Comparison of ENCODE assay signal across 21 cellular contexts in genomic region chr9:19553441-19553840, GRCh38.
DNase-seq lines count a peak whose midpoint lies in the region; ATAC-seq, FAIRE-seq and TF ChIP-seq lines count a peak whose summit lies in the region.
"Had no signal": no experiment of that assay in that cellular context is flagged by ENCODE, and none has a peak within 500 bp of the region (broad histone marks: within the 10 kb centered on the region; RNA-seq: fewer than 3 reads in every experiment).

No MANE protein-coding gene starts in this region.

- H3K4me3 Mint-ChIP-seq in natural killer cell treated with Interleukin-12 subunit alpha and Interleukin-12 subunit beta and Interleukin-15 and Interleukin-18, amount 100 ng/mL, for 72 hours = no peak overlapping the region
- H3K4me3 Mint-ChIP-seq: CD14-positive monocyte; CD4-positive, alpha-beta memory T cell; GM23338 had no signal

- peaks cover 3% of the 10 kb centered on the region for H3K9me3 Mint-ChIP-seq in natural killer cell treated with Interleukin-12 subunit alpha and Interleukin-12 subunit beta and Interleukin-15 and Interleukin-18, amount 100 ng/mL, for 72 hours

- H3K4me3 ChIP-seq in WERI-Rb-1 (ENCODE audit: low read depth, low read length) (no peak overlapping the region), dorsolateral prefrontal cortex (no peak overlapping the region)
- H3K4me3 ChIP-seq: GM23338 had no signal

- DNase-seq in NCI-H69 (lab: John Stamatoyannopoulos, UW) (peak; percentile 16), WERI-Rb-1 (no peak), dorsolateral prefrontal cortex (no peak), RCC 7860 (ENCODE audit: low spot score) (no peak)
- no peak for DNase-seq in natural killer cell treated with Interleukin-12 subunit alpha and Interleukin-12 subunit beta and Interleukin-15 and Interleukin-18, amount 100 ng/mL, for 72 hours (ENCODE audit: low spot score)
- DNase-seq: ACHN; CD4-positive, alpha-beta memory T cell; DMS153; DMS79; GDM1; HCEC 1CT; IMR-90 had no signal

- no peak for ATAC-seq in natural killer cell treated with Interleukin-12 subunit alpha and Interleukin-12 subunit beta and Interleukin-15 and Interleukin-18, amount 100 ng/mL, for 72 hours
- no peak for ATAC-seq in HG03432 (IDR thresholded peaks at IDR 0.05; ENCODE audit: unreplicated experiment)
- ATAC-seq: GM23338 had no signal

- FAIRE-seq in RCC 7860 (lab: Jason Lieb, UNC) = no peak
- FAIRE-seq: A204.1, GM12892, GM18507, H54, HTR-8/SVneo had no signal

- TF ChIP-seq CTCF in WERI-Rb-1 (IDR thresholded peaks at IDR 0.05; ENCODE audit: low read depth, low read length) (no peak), dorsolateral prefrontal cortex (IDR thresholded peaks at IDR 0.05 in 54 of 56, conservative IDR thresholded peaks at IDR 0.05 in 2 of 56; ENCODE audit: low read depth in 1 of 56, partially characterized antibody in 56 of 56) (no peak)

- no peaks in the 10 kb centered on the region for H3K27me3 ChIP-seq in WERI-Rb-1 (ENCODE audit: insufficient read depth, low read depth, severe bottlenecking)
- no peaks in the 10 kb centered on the region for H3K27me3 ChIP-seq in dorsolateral prefrontal cortex

- no peak overlapping the region for H3K27ac Mint-ChIP-seq in natural killer cell treated with Interleukin-12 subunit alpha and Interleukin-12 subunit beta and Interleukin-15 and Interleukin-18, amount 100 ng/mL, for 72 hours
- H3K27ac Mint-ChIP-seq: CD14-positive monocyte; CD4-positive, alpha-beta memory T cell; GM23338 had no signal

- H3K36me3 Mint-ChIP-seq in natural killer cell treated with Interleukin-12 subunit alpha and Interleukin-12 subunit beta and Interleukin-15 and Interleukin-18, amount 100 ng/mL, for 72 hours = no peaks in the 10 kb centered on the region
- H3K36me3 Mint-ChIP-seq: CD14-positive monocyte; CD4-positive, alpha-beta memory T cell had no signal

- no peaks in the 10 kb centered on the region for H3K36me3 ChIP-seq in WERI-Rb-1

- intact Hi-C loops in dorsolateral prefrontal cortex (cut with DNase I) = loop anchor here in 1 of 2 donors (5.0 kb wide), 2 partner anchors 39 to 61 kb away; no protein-coding TSS in a partner anchor

- no peaks in the 10 kb centered on the region for H3K4me1 Mint-ChIP-seq in natural killer cell treated with Interleukin-12 subunit alpha and Interleukin-12 subunit beta and Interleukin-15 and Interleukin-18, amount 100 ng/mL, for 72 hours (ENCODE audit: low read depth in 2 of 2)

- peaks cover 5% of the 10 kb centered on the region for H3K9me3 ChIP-seq in WERI-Rb-1 (ENCODE audit: severe bottlenecking)

- peak overlapping the region; percentile 67; the same call in 1 of the 2 replicates for H3K27ac ChIP-seq in WERI-Rb-1
- H3K27ac ChIP-seq in dorsolateral prefrontal cortex = peak overlapping the region in 54 of 59 donors; percentile 12 to 91 (median 75)
- peak overlapping the region; percentile 40 for H3K27ac ChIP-seq in temporal lobe (ENCODE audit: low read depth, low read length)

- H3K27me3 Mint-ChIP-seq in natural killer cell treated with Interleukin-12 subunit alpha and Interleukin-12 subunit beta and Interleukin-15 and Interleukin-18, amount 100 ng/mL, for 72 hours = peaks cover 0 to 4% of the 10 kb centered on the region in 2 donors
